In the genomic region with DNA sequence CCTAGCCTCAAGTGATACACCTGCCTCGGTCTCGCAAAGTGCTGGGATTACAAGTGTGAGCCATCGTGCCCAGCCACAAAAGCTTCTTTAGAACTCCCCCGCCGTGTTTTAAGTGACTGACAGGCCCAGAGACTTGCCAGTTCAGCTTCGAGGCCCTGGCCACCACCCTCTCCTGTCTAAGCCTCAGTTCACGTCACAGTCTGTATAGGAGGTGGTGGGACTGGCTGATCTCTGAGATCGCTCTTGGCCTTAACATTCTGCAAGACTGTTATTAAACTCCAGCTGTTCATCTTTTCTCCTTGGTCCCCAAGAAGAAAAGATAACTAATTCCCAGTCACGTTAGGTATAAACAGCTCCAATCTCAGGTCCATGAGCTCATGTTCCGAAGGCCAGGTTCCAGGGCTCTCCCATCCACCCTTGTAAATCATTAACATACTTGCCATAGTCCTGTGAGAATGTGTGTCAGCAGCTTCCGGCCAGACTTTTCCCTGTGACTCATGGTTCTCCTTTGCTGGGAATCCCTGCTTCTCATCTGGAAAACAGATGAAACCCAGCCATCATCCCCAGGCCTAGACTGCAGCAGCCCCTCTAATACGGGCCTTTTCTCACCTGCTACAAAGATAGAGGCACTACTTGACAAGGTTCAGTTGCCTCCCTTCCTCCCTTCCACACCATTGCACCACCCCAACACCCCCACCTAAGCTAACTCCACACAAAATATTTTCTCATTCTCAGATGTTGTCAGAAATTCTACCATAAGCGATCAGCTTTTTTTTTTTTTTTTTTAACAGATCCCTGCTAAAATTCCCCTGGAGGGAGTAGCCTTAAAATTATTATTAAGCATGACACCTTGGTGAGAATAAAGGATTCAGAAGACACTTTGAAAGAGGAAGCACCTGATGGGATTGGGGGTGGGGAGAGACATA, we compare ENCODE assay signal across 9 cellular contexts. TPM values are rescaled to one million over a fixed set of nuclear protein-coding genes. Genes with fewer than 3 reads are reported as not detected.
DNase-seq lines count a peak whose midpoint lies in the region; ATAC-seq, FAIRE-seq and TF ChIP-seq lines count a peak whose summit lies in the region.
"Had no signal": no experiment of that assay in that cellular context is flagged by ENCODE, and none has a peak within 500 bp of the region (broad histone marks: within the 10 kb centered on the region; RNA-seq: fewer than 3 reads in every experiment).

No MANE protein-coding gene starts in this region.

- H3K4me3 ChIP-seq in ascending aorta: no peak overlapping the region
- H3K4me3 ChIP-seq in keratinocyte (ENCODE audit: control insufficient read depth in 2 of 3, extremely low read depth in 1 of 3, insufficient read depth in 2 of 3, low read depth in 1 of 3, low read length in 3 of 3): peak overlapping the region in 2 of 3 experiments; percentile 3 to 12
- H3K4me3 ChIP-seq: SK-N-MC had no signal

- no peaks in the 10 kb centered on the region for H3K79me2 ChIP-seq in keratinocyte (ENCODE audit: control insufficient read depth, insufficient read depth, low read length)

- H3K4me2 ChIP-seq in keratinocyte (ENCODE audit: control insufficient read depth, extremely low read depth, insufficient read depth, low read depth, low read length): peak overlapping the region; percentile 70

- H3K9ac ChIP-seq in keratinocyte (ENCODE audit: control insufficient read depth, extremely low read depth, insufficient read depth, low read length): peak overlapping the region; percentile 75

- H3K27me3 ChIP-seq in ascending aorta: no peaks in the 10 kb centered on the region
- no peaks in the 10 kb centered on the region for H3K27me3 ChIP-seq in keratinocyte (ENCODE audit: control insufficient read depth, extremely low read depth, insufficient read depth, low read length)

- DNase-seq in HPDE6-E6E7 (ENCODE audit: extremely low spot score) (peak; percentile 84), ascending aorta (ENCODE audit: low spot score in 2 of 2) (peak in 1 of 2 donors; percentile 88), keratinocyte (ENCODE audit: low read depth, low spot score) (peak; percentile 90), stromal cell of bone marrow (ENCODE audit: low read depth) (peak; percentile 77)
- no peak for DNase-seq in activated CD4-positive, alpha-beta T cell treated with anti-CD3 and anti-CD28 coated beads, Interleukin-2, amount 50 U/mL, for 4 hours

- TF ChIP-seq CTCF in ascending aorta (IDR thresholded peaks at IDR 0.05): no peak
- no peak for TF ChIP-seq CTCF in keratinocyte (optimal IDR thresholded peaks at IDR 0.05 in 1 of 3, IDR thresholded peaks at IDR 0.05 in 1 of 3, conservative IDR thresholded peaks at IDR 0.05 in 1 of 3; ENCODE audit: extremely low read depth in 1 of 3, insufficient read depth in 2 of 3, low read length in 3 of 3)

- H3K9me3 ChIP-seq in ascending aorta (no peaks in the 10 kb centered on the region), keratinocyte (ENCODE audit: control insufficient read depth, low read depth, low read length) (no peaks in the 10 kb centered on the region)

- H3K4me1 ChIP-seq in ascending aorta: peaks cover 0 to 4% of the 10 kb centered on the region in 2 donors
- peaks cover 26% of the 10 kb centered on the region for H3K4me1 ChIP-seq in keratinocyte (ENCODE audit: control insufficient read depth, extremely low read depth, insufficient read depth, low read length)

- no peaks in the 10 kb centered on the region for H3K9me1 ChIP-seq in keratinocyte (ENCODE audit: control insufficient read depth, extremely low read depth, insufficient read depth, low read length)

- FAIRE-seq in keratinocyte (lab: Jason Lieb, UNC): peak; percentile 98

- no peaks in the 10 kb centered on the region for H4K20me1 ChIP-seq in keratinocyte (ENCODE audit: control insufficient read depth, extremely low read depth, insufficient read depth, low read length)

- dilution Hi-C loops in keratinocyte (cut with MboI; ENCODE audit: extremely low pct_ligation_motif_present, low sequenced_read_pairs): no loop called here

- H3K36me3 ChIP-seq in ascending aorta (no peaks in the 10 kb centered on the region), keratinocyte (ENCODE audit: control insufficient read depth in 2 of 2, extremely low read depth in 1 of 2, insufficient read depth in 2 of 2, low read length in 2 of 2) (no peaks in the 10 kb centered on the region)

- peak overlapping the region; percentile 62 for H2AFZ ChIP-seq in keratinocyte (ENCODE audit: control insufficient read depth, low read length)

- intact Hi-C loops in ascending aorta (cut with DNase I): no loop called here

- peak overlapping the region; percentile 77 to 83 for H3K27ac ChIP-seq in ascending aorta
- H3K27ac ChIP-seq in keratinocyte (ENCODE audit: control insufficient read depth, insufficient read depth, low read length): peak overlapping the region; percentile 96
- H3K27ac ChIP-seq: SK-N-MC had no signal

- no peak for ATAC-seq in HG03432 (IDR thresholded peaks at IDR 0.05; ENCODE audit: unreplicated experiment)
- no peak for ATAC-seq in HG03342 (IDR thresholded peaks at IDR 0.05; ENCODE audit: unreplicated experiment)
- no peak for ATAC-seq in GM18868 (IDR thresholded peaks at IDR 0.05; ENCODE audit: unreplicated experiment)

RNA-seq across cellular contexts. Expression of a gene that starts 5.6 kb away (rescaled TPM):
- 60.0 TPM for total RNA-seq in ascending aorta
- polyA plus RNA-seq in keratinocyte: 115 to 163 TPM (median 140 TPM) in 3 replicates
- polyA plus RNA-seq in keratinocyte (2011; ENCODE audit: low read depth): 165 TPM
- 117 and 219 TPM in 2 replicates for polyA plus RNA-seq in keratinocyte (2011; cell fraction: cytosol; rRNA removed)
- 109 and 144 TPM in 2 replicates for polyA plus RNA-seq in keratinocyte (2011; cell fraction: nucleus; rRNA removed)
- polyA plus RNA-seq in keratinocyte (2012; ENCODE audit: low replicate concordance): 103 and 146 TPM in 2 replicates
- polyA minus RNA-seq in keratinocyte: 85.0 to 167 TPM (median 153 TPM) in 3 replicates
- polyA minus RNA-seq in keratinocyte (2011; cell fraction: cytosol; rRNA and poly(A)+ RNA removed): 157 TPM
- polyA minus RNA-seq in keratinocyte (2011; cell fraction: nucleus; rRNA and poly(A)+ RNA removed): 58.6 and 79.3 TPM in 2 replicates

RNA-seq across cellular contexts. Expression of a gene that starts 38.4 kb away (rescaled TPM):
- not detected for total RNA-seq in ascending aorta
- polyA plus RNA-seq in keratinocyte: not detected in 3 replicates
- polyA plus RNA-seq in keratinocyte (2011; ENCODE audit: low read depth): not detected
- polyA plus RNA-seq in keratinocyte (2011; cell fraction: cytosol; rRNA removed): not detected in 2 replicates
- polyA plus RNA-seq in keratinocyte (2011; cell fraction: nucleus; rRNA removed): not detected in 2 replicates
- polyA plus RNA-seq in keratinocyte (2012; ENCODE audit: low replicate concordance): not detected in 2 replicates
- polyA minus RNA-seq in keratinocyte: not detected in 3 replicates
- polyA minus RNA-seq in keratinocyte (2011; cell fraction: cytosol; rRNA and poly(A)+ RNA removed): not detected
- polyA minus RNA-seq in keratinocyte (2011; cell fraction: nucleus; rRNA and poly(A)+ RNA removed): not detected in 2 replicates

Comparison
In these comparisons a context has a peak if more than half of its experiments do, and no peak if none do; other contexts are left out.
1. DNase-seq: peak in HPDE6-E6E7 (single experiment), keratinocyte (single experiment) and stromal cell of bone marrow (single experiment); none in activated CD4-positive, alpha-beta T cell treated with anti-CD3 and anti-CD28 coated beads, Interleukin-2, amount 50 U/mL, for 4 hours (0 of 2).
2. H3K4me3 ChIP-seq: peak in keratinocyte (2 of 3); none in ascending aorta (0 of 2).